Comparison of ENCODE assay signal across 1 cellular context in the genomic region with DNA sequence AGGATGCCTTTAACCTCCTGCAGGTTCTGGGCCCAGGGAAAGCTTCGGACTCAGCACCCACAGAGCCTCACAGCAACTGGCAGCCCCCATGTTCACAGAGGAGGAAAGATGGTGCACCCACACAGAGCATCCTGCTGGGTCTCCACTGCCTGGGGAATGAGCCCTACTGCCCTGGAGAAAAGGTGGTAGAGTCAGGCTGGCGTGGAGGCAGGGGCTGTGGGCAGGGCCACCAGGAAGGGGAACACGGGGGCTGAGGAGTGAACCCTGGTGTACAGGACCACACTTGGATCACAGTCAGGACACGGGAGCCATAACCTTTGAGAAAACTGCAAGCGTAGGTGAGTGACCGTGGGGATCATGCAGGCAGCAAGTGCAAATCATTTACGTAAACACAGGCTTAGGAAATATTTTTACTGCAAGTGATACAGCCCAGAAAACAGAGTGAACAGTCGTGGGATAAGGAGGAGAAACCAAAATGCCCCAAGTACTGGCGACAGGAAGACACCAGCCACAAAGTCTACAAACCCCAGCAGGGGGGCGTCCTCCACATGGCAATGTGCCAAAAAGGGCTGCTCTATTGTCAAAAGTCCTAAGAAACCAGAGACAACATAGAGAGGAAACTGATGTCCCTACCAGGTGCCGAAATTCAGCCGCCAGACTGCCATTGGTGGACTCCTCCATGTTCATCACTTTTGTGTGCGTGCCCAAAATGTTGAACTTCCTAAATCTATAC.
TF ChIP-seq lines count a peak whose summit lies in the region.

No MANE protein-coding gene starts in this region.

TF ChIP-seq in GM12878, 131 proteins besides CTCF, POLR2A, EP300 and RAD21:
- 0 out of 2 replicates have a peak, but pooled peaks have one; percentile 63 for TF ChIP-seq POLR2AphosphoS5 (IDR thresholded peaks at IDR 0.05; ENCODE audit: low read length)
- TF ChIP-seq CHD2 (IDR thresholded peaks at IDR 0.05; ENCODE audit: borderline replicate concordance, low read depth, low read length): no peak
TF ChIP-seq in GM12878: peak in this region for 1.
